ENCODE assay signal across 1 cellular context in the genomic region with DNA sequence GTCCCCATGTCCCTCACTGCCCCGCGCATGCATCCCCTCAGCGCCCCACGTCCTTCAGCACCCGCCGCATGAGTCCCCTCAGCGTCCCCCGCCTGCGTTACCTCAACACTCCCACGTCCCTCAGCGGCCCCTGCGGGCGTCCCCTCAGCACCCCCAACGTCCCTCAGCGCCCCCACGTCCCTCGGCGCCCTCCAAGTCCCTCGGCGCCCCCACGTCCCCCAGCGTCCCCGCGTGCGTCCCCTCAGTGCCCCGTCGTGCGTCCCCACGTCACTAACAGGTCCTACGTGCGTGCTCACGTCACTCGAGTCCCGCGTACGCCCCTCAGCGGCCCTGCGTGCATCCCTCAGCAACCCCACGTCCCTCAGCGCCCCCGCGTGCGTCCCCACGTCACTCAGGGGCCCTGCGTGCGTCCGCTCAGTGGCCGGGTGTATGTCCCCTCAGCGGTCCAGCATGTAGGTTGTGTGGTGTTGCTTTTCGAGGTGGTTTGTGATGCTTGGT.
TF ChIP-seq lines count a peak whose summit lies in the region.

No MANE protein-coding gene starts in this region.

TF ChIP-seq in K562, 482 proteins besides CTCF, POLR2A, EP300 and RAD21 (continued from another document):
- TF ChIP-seq, protein P1, sequence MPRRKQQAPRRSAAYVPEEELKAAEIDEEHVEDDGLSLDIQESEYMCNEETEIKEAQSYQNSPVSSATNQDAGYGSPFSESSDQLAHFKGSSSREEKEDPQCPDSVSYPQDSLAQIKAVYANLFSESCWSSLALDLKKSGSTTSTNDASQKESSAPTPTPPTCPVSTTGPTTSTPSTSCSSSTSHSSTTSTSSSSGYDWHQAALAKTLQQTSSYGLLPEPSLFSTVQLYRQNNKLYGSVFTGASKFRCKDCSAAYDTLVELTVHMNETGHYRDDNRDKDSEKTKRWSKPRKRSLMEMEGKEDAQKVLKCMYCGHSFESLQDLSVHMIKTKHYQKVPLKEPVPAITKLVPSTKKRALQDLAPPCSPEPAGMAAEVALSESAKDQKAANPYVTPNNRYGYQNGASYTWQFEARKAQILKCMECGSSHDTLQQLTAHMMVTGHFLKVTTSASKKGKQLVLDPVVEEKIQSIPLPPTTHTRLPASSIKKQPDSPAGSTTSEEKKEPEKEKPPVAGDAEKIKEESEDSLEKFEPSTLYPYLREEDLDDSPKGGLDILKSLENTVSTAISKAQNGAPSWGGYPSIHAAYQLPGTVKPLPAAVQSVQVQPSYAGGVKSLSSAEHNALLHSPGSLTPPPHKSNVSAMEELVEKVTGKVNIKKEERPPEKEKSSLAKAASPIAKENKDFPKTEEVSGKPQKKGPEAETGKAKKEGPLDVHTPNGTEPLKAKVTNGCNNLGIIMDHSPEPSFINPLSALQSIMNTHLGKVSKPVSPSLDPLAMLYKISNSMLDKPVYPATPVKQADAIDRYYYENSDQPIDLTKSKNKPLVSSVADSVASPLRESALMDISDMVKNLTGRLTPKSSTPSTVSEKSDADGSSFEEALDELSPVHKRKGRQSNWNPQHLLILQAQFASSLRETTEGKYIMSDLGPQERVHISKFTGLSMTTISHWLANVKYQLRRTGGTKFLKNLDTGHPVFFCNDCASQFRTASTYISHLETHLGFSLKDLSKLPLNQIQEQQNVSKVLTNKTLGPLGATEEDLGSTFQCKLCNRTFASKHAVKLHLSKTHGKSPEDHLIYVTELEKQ (CRISPR knock-in tag; IDR thresholded peaks at IDR 0.05), result no peak
- TF ChIP-seq, protein P2, sequence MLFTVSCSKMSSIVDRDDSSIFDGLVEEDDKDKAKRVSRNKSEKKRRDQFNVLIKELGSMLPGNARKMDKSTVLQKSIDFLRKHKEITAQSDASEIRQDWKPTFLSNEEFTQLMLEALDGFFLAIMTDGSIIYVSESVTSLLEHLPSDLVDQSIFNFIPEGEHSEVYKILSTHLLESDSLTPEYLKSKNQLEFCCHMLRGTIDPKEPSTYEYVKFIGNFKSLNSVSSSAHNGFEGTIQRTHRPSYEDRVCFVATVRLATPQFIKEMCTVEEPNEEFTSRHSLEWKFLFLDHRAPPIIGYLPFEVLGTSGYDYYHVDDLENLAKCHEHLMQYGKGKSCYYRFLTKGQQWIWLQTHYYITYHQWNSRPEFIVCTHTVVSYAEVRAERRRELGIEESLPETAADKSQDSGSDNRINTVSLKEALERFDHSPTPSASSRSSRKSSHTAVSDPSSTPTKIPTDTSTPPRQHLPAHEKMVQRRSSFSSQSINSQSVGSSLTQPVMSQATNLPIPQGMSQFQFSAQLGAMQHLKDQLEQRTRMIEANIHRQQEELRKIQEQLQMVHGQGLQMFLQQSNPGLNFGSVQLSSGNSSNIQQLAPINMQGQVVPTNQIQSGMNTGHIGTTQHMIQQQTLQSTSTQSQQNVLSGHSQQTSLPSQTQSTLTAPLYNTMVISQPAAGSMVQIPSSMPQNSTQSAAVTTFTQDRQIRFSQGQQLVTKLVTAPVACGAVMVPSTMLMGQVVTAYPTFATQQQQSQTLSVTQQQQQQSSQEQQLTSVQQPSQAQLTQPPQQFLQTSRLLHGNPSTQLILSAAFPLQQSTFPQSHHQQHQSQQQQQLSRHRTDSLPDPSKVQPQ (CRISPR knock-in tag; IDR thresholded peaks at IDR 0.05; ENCODE audit: borderline replicate concordance), result no peak
- TF ChIP-seq, protein P3, sequence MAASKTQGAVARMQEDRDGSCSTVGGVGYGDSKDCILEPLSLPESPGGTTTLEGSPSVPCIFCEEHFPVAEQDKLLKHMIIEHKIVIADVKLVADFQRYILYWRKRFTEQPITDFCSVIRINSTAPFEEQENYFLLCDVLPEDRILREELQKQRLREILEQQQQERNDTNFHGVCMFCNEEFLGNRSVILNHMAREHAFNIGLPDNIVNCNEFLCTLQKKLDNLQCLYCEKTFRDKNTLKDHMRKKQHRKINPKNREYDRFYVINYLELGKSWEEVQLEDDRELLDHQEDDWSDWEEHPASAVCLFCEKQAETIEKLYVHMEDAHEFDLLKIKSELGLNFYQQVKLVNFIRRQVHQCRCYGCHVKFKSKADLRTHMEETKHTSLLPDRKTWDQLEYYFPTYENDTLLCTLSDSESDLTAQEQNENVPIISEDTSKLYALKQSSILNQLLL (CRISPR knock-in tag; IDR thresholded peaks at IDR 0.05; ENCODE audit: borderline replicate concordance), result no peak
- TF ChIP-seq SMAD2 (IDR thresholded peaks at IDR 0.05; ENCODE audit: low read depth, low read length) (no peak), CREM (IDR thresholded peaks at IDR 0.05; ENCODE audit: low read depth) (peak; percentile 57), FOXK2 (conservative IDR thresholded peaks at IDR 0.05 in 1 of 2, IDR thresholded peaks at IDR 0.05 in 1 of 2; ENCODE audit: low read depth in 2 of 2) (no peak), TCF7 (IDR thresholded peaks at IDR 0.05; ENCODE audit: borderline replicate concordance) (no peak), ZNF140 (CRISPR knock-in tag; IDR thresholded peaks at IDR 0.05) (no peak), HNRNPUL1 (IDR thresholded peaks at IDR 0.05; ENCODE audit: low read length) (no peak), MTA1 (IDR thresholded peaks at IDR 0.05; ENCODE audit: borderline replicate concordance) (no peak), IRF2 (CRISPR knock-in tag; IDR thresholded peaks at IDR 0.05) (no peak), SUPT5H (IDR thresholded peaks at IDR 0.05) (no peak), CREB1 (IDR thresholded peaks at IDR 0.05) (peak; percentile 58; the same call in 1 of the 2 replicates), CREB1 (CRISPR knock-in tag; IDR thresholded peaks at IDR 0.05) (peak; percentile 83), LEF1 (IDR thresholded peaks at IDR 0.05) (no peak), ZNF217 (CRISPR knock-in tag; IDR thresholded peaks at IDR 0.05) (no peak), FOXA1 (IDR thresholded peaks at IDR 0.05; ENCODE audit: borderline replicate concordance) (no peak), ZNF232 (CRISPR knock-in tag; IDR thresholded peaks at IDR 0.05) (no peak), NCOA1 (IDR thresholded peaks at IDR 0.05; ENCODE audit: low read depth) (no peak), SNIP1 (IDR thresholded peaks at IDR 0.05; ENCODE audit: low read depth) (no peak), U2AF2 (optimal IDR thresholded peaks at IDR 0.05; ENCODE audit: low read depth, low read length) (no peak), BCL6 (CRISPR knock-in tag; IDR thresholded peaks at IDR 0.05) (no peak), CAMTA2 (CRISPR knock-in tag; conservative IDR thresholded peaks at IDR 0.05) (no peak), ZNF133 (CRISPR knock-in tag; IDR thresholded peaks at IDR 0.05) (no peak), NRF1 (conservative IDR thresholded peaks at IDR 0.05 in 1 of 2, IDR thresholded peaks at IDR 0.05 in 1 of 2) (no peak)
- TF ChIP-seq, protein P4, sequence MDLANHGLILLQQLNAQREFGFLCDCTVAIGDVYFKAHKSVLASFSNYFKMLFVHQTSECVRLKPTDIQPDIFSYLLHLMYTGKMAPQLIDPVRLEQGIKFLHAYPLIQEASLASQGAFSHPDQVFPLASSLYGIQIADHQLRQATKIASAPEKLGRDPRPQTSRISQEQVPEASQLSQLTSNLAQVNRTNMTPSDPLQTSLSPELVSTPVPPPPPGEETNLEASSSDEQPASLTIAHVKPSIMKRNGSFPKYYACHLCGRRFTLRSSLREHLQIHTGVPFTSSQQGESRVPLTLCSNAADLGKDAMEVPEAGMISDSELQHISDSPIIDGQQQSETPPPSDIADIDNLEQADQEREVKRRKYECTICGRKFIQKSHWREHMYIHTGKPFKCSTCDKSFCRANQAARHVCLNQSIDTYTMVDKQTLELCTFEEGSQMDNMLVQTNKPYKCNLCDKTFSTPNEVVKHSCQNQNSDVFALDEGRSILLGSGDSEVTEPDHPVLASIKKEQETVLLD (IDR thresholded peaks at IDR 0.05), result peak; percentile 62; the same call in 1 of the 2 replicates
- TF ChIP-seq, protein P5, sequence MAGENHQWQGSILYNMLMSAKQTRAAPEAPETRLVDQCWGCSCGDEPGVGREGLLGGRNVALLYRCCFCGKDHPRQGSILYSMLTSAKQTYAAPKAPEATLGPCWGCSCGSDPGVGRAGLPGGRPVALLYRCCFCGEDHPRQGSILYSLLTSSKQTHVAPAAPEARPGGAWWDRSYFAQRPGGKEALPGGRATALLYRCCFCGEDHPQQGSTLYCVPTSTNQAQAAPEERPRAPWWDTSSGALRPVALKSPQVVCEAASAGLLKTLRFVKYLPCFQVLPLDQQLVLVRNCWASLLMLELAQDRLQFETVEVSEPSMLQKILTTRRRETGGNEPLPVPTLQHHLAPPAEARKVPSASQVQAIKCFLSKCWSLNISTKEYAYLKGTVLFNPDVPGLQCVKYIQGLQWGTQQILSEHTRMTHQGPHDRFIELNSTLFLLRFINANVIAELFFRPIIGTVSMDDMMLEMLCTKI (IDR thresholded peaks at IDR 0.05; ENCODE audit: partially characterized antibody), result no peak
- TF ChIP-seq, protein P6, sequence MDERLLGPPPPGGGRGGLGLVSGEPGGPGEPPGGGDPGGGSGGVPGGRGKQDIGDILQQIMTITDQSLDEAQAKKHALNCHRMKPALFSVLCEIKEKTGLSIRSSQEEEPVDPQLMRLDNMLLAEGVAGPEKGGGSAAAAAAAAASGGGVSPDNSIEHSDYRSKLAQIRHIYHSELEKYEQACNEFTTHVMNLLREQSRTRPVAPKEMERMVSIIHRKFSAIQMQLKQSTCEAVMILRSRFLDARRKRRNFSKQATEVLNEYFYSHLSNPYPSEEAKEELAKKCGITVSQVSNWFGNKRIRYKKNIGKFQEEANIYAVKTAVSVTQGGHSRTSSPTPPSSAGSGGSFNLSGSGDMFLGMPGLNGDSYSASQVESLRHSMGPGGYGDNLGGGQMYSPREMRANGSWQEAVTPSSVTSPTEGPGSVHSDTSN (CRISPR knock-in tag; IDR thresholded peaks at IDR 0.05; ENCODE audit: low read depth), result no peak
- TF ChIP-seq, protein P6 (tag; conservative IDR thresholded peaks at IDR 0.05; ENCODE audit: low read depth), result no peak
- TF ChIP-seq, protein P7, sequence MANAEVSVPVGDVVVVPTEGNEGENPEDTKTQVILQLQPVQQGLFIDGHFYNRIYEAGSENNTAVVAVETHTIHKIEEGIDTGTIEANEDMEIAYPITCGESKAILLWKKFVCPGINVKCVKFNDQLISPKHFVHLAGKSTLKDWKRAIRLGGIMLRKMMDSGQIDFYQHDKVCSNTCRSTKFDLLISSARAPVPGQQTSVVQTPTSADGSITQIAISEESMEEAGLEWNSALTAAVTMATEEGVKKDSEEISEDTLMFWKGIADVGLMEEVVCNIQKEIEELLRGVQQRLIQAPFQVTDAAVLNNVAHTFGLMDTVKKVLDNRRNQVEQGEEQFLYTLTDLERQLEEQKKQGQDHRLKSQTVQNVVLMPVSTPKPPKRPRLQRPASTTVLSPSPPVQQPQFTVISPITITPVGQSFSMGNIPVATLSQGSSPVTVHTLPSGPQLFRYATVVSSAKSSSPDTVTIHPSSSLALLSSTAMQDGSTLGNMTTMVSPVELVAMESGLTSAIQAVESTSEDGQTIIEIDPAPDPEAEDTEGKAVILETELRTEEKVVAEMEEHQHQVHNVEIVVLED (CRISPR knock-in tag; IDR thresholded peaks at IDR 0.05), result peak; percentile 86
- TF ChIP-seq, protein P8, sequence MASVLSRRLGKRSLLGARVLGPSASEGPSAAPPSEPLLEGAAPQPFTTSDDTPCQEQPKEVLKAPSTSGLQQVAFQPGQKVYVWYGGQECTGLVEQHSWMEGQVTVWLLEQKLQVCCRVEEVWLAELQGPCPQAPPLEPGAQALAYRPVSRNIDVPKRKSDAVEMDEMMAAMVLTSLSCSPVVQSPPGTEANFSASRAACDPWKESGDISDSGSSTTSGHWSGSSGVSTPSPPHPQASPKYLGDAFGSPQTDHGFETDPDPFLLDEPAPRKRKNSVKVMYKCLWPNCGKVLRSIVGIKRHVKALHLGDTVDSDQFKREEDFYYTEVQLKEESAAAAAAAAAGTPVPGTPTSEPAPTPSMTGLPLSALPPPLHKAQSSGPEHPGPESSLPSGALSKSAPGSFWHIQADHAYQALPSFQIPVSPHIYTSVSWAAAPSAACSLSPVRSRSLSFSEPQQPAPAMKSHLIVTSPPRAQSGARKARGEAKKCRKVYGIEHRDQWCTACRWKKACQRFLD (CRISPR knock-in tag; IDR thresholded peaks at IDR 0.05), result no peak
- TF ChIP-seq, protein P9, sequence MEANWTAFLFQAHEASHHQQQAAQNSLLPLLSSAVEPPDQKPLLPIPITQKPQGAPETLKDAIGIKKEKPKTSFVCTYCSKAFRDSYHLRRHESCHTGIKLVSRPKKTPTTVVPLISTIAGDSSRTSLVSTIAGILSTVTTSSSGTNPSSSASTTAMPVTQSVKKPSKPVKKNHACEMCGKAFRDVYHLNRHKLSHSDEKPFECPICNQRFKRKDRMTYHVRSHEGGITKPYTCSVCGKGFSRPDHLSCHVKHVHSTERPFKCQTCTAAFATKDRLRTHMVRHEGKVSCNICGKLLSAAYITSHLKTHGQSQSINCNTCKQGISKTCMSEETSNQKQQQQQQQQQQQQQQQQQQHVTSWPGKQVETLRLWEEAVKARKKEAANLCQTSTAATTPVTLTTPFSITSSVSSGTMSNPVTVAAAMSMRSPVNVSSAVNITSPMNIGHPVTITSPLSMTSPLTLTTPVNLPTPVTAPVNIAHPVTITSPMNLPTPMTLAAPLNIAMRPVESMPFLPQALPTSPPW (CRISPR knock-in tag; IDR thresholded peaks at IDR 0.05), result no peak
